In genomic region chr21:33680870-33681269, GRCh38 we compare ENCODE assay signal across 17 cellular contexts. TPM values are rescaled to one million over a fixed set of nuclear protein-coding genes. Genes with fewer than 3 reads are reported as not detected.
DNase-seq lines count a peak whose midpoint lies in the region; ATAC-seq and TF ChIP-seq lines count a peak whose summit lies in the region.
"Had no signal": no experiment of that assay in that cellular context is flagged by ENCODE, and none has a peak within 500 bp of the region (broad histone marks: within the 10 kb centered on the region; RNA-seq: fewer than 3 reads in every experiment).

No MANE protein-coding gene starts in this region.

- no peak overlapping the region for H3K18ac ChIP-seq in H9 (ENCODE audit: insufficient read length, low read depth, low read length)

- H3K4me3 Mint-ChIP-seq in H9 (no peak overlapping the region), endothelial cell (ENCODE audit: unreplicated experiment) (peak overlapping the region; percentile 62), progenitor cell of endocrine pancreas (ENCODE audit: low read depth) (no peak overlapping the region)
- H3K4me3 Mint-ChIP-seq: CD4-positive, CD25-positive, alpha-beta regulatory T cell; IgD-negative memory B cell had no signal

- H2BK120ac ChIP-seq in H9 (ENCODE audit: low read depth, low read length, poor library complexity, severe bottlenecking): no peak overlapping the region

- peaks cover 8% of the 10 kb centered on the region for H3K79me1 ChIP-seq in H9 (ENCODE audit: insufficient read depth, low read depth, low read length, poor library complexity, severe bottlenecking)

- H3K27me3 ChIP-seq in H9 (ENCODE audit: insufficient read depth, low read length) (no peaks in the 10 kb centered on the region), MM.1S (replicated peaks; ENCODE audit: insufficient read depth, low read length) (no peaks in the 10 kb centered on the region)
- H3K27me3 ChIP-seq: BLaER1 treated with 17β-estradiol and CSF1 and Interleukin-3, amounts not matched to agents 10 nM and 100 nM had no signal

- H3K9me3 ChIP-seq in H9 (ENCODE audit: control insufficient read depth, low read depth, low read length): no peaks in the 10 kb centered on the region
- H3K9me3 ChIP-seq in MM.1S (replicated peaks; ENCODE audit: insufficient read depth, low read length): no peaks in the 10 kb centered on the region
- H3K9me3 ChIP-seq: HAP-1 had no signal

- no peaks in the 10 kb centered on the region for H3K23me2 ChIP-seq in H9 (ENCODE audit: insufficient read length, low read depth, low read length, poor library complexity, severe bottlenecking)

- no peaks in the 10 kb centered on the region for H3K36me3 ChIP-seq in MM.1S (replicated peaks; ENCODE audit: insufficient read depth, low read length)
- H3K36me3 ChIP-seq: HAP-1 had no signal

- H3K36me3 Mint-ChIP-seq in H9 (ENCODE audit: insufficient read depth in 1 of 3, low read depth in 3 of 3) (peaks cover 6 to 24% (median 12%) of the 10 kb centered on the region in 3 experiments; a peak in 6 of 7 replicates), endothelial cell (ENCODE audit: low read depth, unreplicated experiment) (no peaks in the 10 kb centered on the region), progenitor cell of endocrine pancreas (ENCODE audit: insufficient read depth) (peaks cover 4% of the 10 kb centered on the region)
- H3K36me3 Mint-ChIP-seq: CD4-positive, CD25-positive, alpha-beta regulatory T cell; IgD-negative memory B cell had no signal

- H4K91ac ChIP-seq in H9 (ENCODE audit: insufficient read length, low read depth, low read length): no peak overlapping the region

- H3K4ac ChIP-seq in H9 (ENCODE audit: low read depth, low read length): no peak overlapping the region

- H3K14ac ChIP-seq in H9 (ENCODE audit: insufficient read depth, low read length): no peak overlapping the region

- H3K4me1 ChIP-seq in H9 (ENCODE audit: insufficient read depth, low read length) (peaks cover 6% of the 10 kb centered on the region; the same call in 1 of the 2 replicates), MM.1S (ENCODE audit: low read length) (peaks cover 15% of the 10 kb centered on the region)

- no peak overlapping the region for H4K8ac ChIP-seq in H9 (replicated peaks; ENCODE audit: insufficient read length, low read depth, low read length)

- H3K23ac ChIP-seq in H9 (ENCODE audit: insufficient read length, low read depth, low read length): no peak overlapping the region

- no peak overlapping the region for H3K4me3 ChIP-seq in MM.1S (ENCODE audit: low read length)
- H3K4me3 ChIP-seq: BLaER1 treated with 17β-estradiol and CSF1 and Interleukin-3, amounts not matched to agents 10 nM and 100 nM; GM12878; GM23248; HAP-1 had no signal

- no peak overlapping the region for H3T11ph ChIP-seq in H9 (ENCODE audit: low read length)

- H3K9me3 Mint-ChIP-seq in H9 (peaks cover 2 to 5% of the 10 kb centered on the region in 2 experiments; a peak in 1 of 5 replicates), endothelial cell (ENCODE audit: unreplicated experiment) (no peaks in the 10 kb centered on the region), progenitor cell of endocrine pancreas (ENCODE audit: low read depth) (no peaks in the 10 kb centered on the region)
- H3K9me3 Mint-ChIP-seq: IgD-negative memory B cell had no signal

- DNase-seq in H9 (no peak), MM.1S (peak; percentile 4), endothelial cell (ENCODE audit: low spot score) (no peak), progenitor cell of endocrine pancreas (ENCODE audit: low spot score, unreplicated experiment) (no peak), glomerular visceral epithelial cell (ENCODE audit: extremely low spot score) (no peak)
- DNase-seq: ACHN; Calu3; CD4-positive, CD25-positive, alpha-beta regulatory T cell; DMS79; GM23248 had no signal

- no peaks in the 10 kb centered on the region for H3K9me2 ChIP-seq in MM.1S (replicated peaks; ENCODE audit: insufficient read depth, low read length)

- no peak overlapping the region for H2AK5ac ChIP-seq in H9 (ENCODE audit: insufficient read length, low read length)

- H2BK12ac ChIP-seq in H9 (ENCODE audit: insufficient read length, low read depth, low read length): no peak overlapping the region

- H3K56ac ChIP-seq in H9 (ENCODE audit: insufficient read length, low read depth, low read length): no peak overlapping the region

- H3K27me3 Mint-ChIP-seq in H9 (ENCODE audit: low read depth) (no peaks in the 10 kb centered on the region), endothelial cell (ENCODE audit: unreplicated experiment) (no peaks in the 10 kb centered on the region), progenitor cell of endocrine pancreas (no peaks in the 10 kb centered on the region)

- H2AFZ ChIP-seq in H9 (ENCODE audit: low read length) (no peak overlapping the region), MM.1S (ENCODE audit: low read length) (no peak overlapping the region)
- H2AFZ ChIP-seq: GM23248 had no signal

- H2BK5ac ChIP-seq in H9 (ENCODE audit: insufficient read length, low read length): no peak overlapping the region

- H3K4me2 ChIP-seq in H9 (ENCODE audit: insufficient read depth, insufficient read length, low read length) (no peak overlapping the region), MM.1S (ENCODE audit: low read depth, low read length) (no peak overlapping the region)
- H3K4me2 ChIP-seq: BLaER1 treated with 17β-estradiol and CSF1 and Interleukin-3, amounts not matched to agents 10 nM and 100 nM had no signal

- no peak overlapping the region for H2BK15ac ChIP-seq in H9 (ENCODE audit: low read depth, low read length)

- H3K27ac Mint-ChIP-seq in H9 (peak overlapping the region in 2 of 3 experiments; percentile 63 to 95; a peak in 4 of 7 replicates), endothelial cell (ENCODE audit: unreplicated experiment) (no peak overlapping the region), progenitor cell of endocrine pancreas (peak overlapping the region; percentile 78)
- H3K27ac Mint-ChIP-seq: CD4-positive, CD25-positive, alpha-beta regulatory T cell; IgD-negative memory B cell had no signal

- ATAC-seq in HG03039 (IDR thresholded peaks at IDR 0.05; ENCODE audit: unreplicated experiment): no peak
- no peak for ATAC-seq in GM19455 (IDR thresholded peaks at IDR 0.05; ENCODE audit: unreplicated experiment)
- no peak for ATAC-seq in HG03378 (IDR thresholded peaks at IDR 0.05; ENCODE audit: unreplicated experiment)
- ATAC-seq: GM12878 had no signal

- H4K5ac ChIP-seq in H9 (ENCODE audit: insufficient read length, low read depth, low read length): no peak overlapping the region

- H3K27ac ChIP-seq in H9 (ENCODE audit: insufficient read length, low read depth, low read length) (no peak overlapping the region), MM.1S (ENCODE audit: low read length) (no peak overlapping the region)
- H3K27ac ChIP-seq: BLaER1 treated with 17β-estradiol and CSF1 and Interleukin-3, amounts not matched to agents 10 nM and 100 nM; GM23248 had no signal

- no CpG with 5 or more reads among the region's 6 CpGs for WGBS in H9 (ENCODE audit: extremely low coverage, insufficient read length, low lambda C conversion rate)

- H4K20me1 ChIP-seq in H9 (ENCODE audit: control insufficient read depth, insufficient read depth, insufficient read length) (no peaks in the 10 kb centered on the region), MM.1S (ENCODE audit: insufficient read depth, low read length) (no peaks in the 10 kb centered on the region)

- H3K4me1 Mint-ChIP-seq in H9 (peaks cover 57 to 61% of the 10 kb centered on the region in 2 experiments), endothelial cell (ENCODE audit: unreplicated experiment) (peaks cover 26% of the 10 kb centered on the region), progenitor cell of endocrine pancreas (ENCODE audit: low read depth) (peaks cover 49% of the 10 kb centered on the region)
- H3K4me1 Mint-ChIP-seq: IgD-negative memory B cell had no signal

- H3K9ac ChIP-seq in H9 (ENCODE audit: extremely low read depth, insufficient read length, low read length): no peak overlapping the region
- H3K9ac ChIP-seq in MM.1S (ENCODE audit: low read length): no peak overlapping the region
- H3K9ac ChIP-seq: BLaER1 treated with 17β-estradiol and CSF1 and Interleukin-3, amounts not matched to agents 10 nM and 100 nM; GM23248 had no signal

- TF ChIP-seq CTCF in H9 (conservative IDR thresholded peaks at IDR 0.05): no peak
- no peak for TF ChIP-seq CTCF in MM.1S (IDR thresholded peaks at IDR 0.05; ENCODE audit: low read length)
- TF ChIP-seq CTCF in endothelial cell (IDR thresholded peaks at IDR 0.05; ENCODE audit: unreplicated experiment): no peak
- TF ChIP-seq CTCF in progenitor cell of endocrine pancreas (IDR thresholded peaks at IDR 0.05; ENCODE audit: unreplicated experiment): no peak

- no peak overlapping the region for H2BK20ac ChIP-seq in H9 (ENCODE audit: low read depth, low read length, poor library complexity, severe bottlenecking)

- H3K79me2 ChIP-seq in H9 (ENCODE audit: insufficient read depth, low read length) (peaks cover 21% of the 10 kb centered on the region; the same call in 1 of the 2 replicates), MM.1S (ENCODE audit: low read length) (peaks cover 44% of the 10 kb centered on the region)

- H3F3A ChIP-seq in MM.1S (ENCODE audit: insufficient read depth, low read length): peaks cover 19% of the 10 kb centered on the region

RNA-seq across cellular contexts. Expression of gene ITSN1, which starts 38.6 kb away (rescaled TPM):
- 90.7 and 94.2 TPM in 2 replicates for total RNA-seq in H9 (2021)
- 68.2 TPM for total RNA-seq in endothelial cell (ENCODE audit: unreplicated experiment)
- total RNA-seq in progenitor cell of endocrine pancreas: 112 and 116 TPM in 2 replicates

RNA-seq across cellular contexts. Expression of gene CRYZL1, which starts 39.3 kb away (rescaled TPM):
- 13.5 and 15.4 TPM in 2 replicates for total RNA-seq in H9 (2021)
- total RNA-seq in endothelial cell (ENCODE audit: unreplicated experiment): 32.2 TPM
- total RNA-seq in progenitor cell of endocrine pancreas: 39.9 and 42.8 TPM in 2 replicates
